8 cellular contexts compared by ENCODE assay signal in the genomic region with DNA sequence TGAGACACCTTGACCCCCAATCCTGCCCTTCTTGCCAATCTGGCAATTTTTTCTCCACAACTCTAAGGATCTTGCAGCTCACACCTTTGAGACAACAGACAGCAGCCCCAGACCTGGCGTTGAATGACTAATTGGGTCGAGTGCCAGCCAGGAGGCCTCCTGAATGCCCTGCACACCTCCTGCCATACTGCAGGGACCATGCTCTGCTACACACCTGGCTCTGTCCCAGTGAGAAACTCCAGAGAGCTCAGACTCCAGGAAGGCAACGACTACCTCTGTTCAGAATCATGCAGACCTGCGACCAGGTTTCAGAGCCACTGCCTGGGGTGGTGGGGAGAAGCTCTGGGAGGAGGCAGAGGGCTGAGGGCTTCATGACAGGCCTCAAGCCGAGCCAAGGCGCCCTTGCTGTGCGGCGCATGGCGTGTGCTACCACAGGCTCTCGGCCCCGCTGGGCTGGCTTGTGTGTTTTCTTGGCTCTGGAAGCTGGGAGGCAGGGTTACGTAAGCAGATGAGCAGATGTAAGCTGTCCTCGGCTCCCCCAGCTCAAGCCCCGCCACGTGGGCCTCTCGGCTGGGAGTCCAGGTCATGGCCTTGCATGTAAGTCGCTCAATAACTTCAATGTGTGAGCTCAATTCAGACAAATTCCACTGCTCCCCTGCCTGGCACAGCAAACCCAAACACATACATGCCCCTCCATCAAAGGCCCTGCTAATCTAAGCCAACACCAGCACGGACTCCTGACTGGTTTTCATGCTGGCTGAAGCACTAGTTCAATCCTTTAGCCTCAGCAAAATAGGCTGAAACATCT. TPM values are rescaled to one million over a fixed set of nuclear protein-coding genes. Genes with fewer than 3 reads are reported as not detected.
DNase-seq lines count a peak whose midpoint lies in the region; ATAC-seq and TF ChIP-seq lines count a peak whose summit lies in the region.

No MANE protein-coding gene starts in this region.

- H3K27ac ChIP-seq in colonic mucosa (no peak overlapping the region), mucosa of rectum (ENCODE audit: low read depth in 2 of 2, low read length in 2 of 2) (peak overlapping the region; percentile 48 to 74)

- H3K27me3 ChIP-seq in colonic mucosa (no peaks in the 10 kb centered on the region), mucosa of rectum (ENCODE audit: control insufficient read depth in 2 of 2, insufficient read depth in 2 of 2, low read length in 2 of 2) (no peaks in the 10 kb centered on the region)

- intact Hi-C loops in colonic mucosa (cut with DNase I): no loop called here

- no peaks in the 10 kb centered on the region for H3K36me3 ChIP-seq in colonic mucosa
- peaks cover 4 to 8% of the 10 kb centered on the region in 2 donors for H3K36me3 ChIP-seq in mucosa of rectum (ENCODE audit: control insufficient read depth in 2 of 2, insufficient read depth in 2 of 2, low read length in 2 of 2)

- TF ChIP-seq CTCF in colonic mucosa (IDR thresholded peaks at IDR 0.05): no peak

- H3K9me3 ChIP-seq in colonic mucosa (no peaks in the 10 kb centered on the region), mucosa of rectum (ENCODE audit: control insufficient read depth in 2 of 2, low read length in 2 of 2) (no peaks in the 10 kb centered on the region)

- peak overlapping the region in 1 of 2 donors; percentile 40 for H3K9ac ChIP-seq in colonic mucosa (ENCODE audit: low read depth in 2 of 2, low read length in 2 of 2)
- H3K9ac ChIP-seq in mucosa of rectum (ENCODE audit: low read depth in 1 of 2, low read length in 2 of 2): no peak overlapping the region

- in situ Hi-C loops in KBM-7 (cut with MboI; ENCODE audit: low pct_unique_long_range_greater_than_20kb, low sequenced_read_pairs): no loop called here

- DNase-seq in AG20443 (ENCODE audit: low spot score): peak; percentile 87
- peak; percentile 63 for DNase-seq in KBM-7
- DNase-seq in colonic mucosa: peak; percentile 58
- DNase-seq in stimulated activated CD4-positive, alpha-beta T cell treated with anti-CD3 and anti-CD28 coated beads, Interleukin-1b, Interleukin-23, amount 100 ng/mL, for 48 hours: no peak
- no peak for DNase-seq in stimulated activated CD4-positive, alpha-beta T cell treated with anti-CD3 and anti-CD28 coated beads, Interleukin-4, amount 100 ng/mL, for 1 hour
- no peak for DNase-seq in NCI-H2171 (lab: John Stamatoyannopoulos, UW)

- H3K4me3 ChIP-seq in colonic mucosa (no peak overlapping the region), mucosa of rectum (ENCODE audit: low read length in 2 of 2) (no peak overlapping the region)

- no peak for ATAC-seq in HG03354 (IDR thresholded peaks at IDR 0.05; ENCODE audit: poor library complexity, severe bottlenecking, unreplicated experiment)

- H3K4me1 ChIP-seq in colonic mucosa (peaks cover 5% of the 10 kb centered on the region), mucosa of rectum (ENCODE audit: control insufficient read depth in 2 of 2, insufficient read depth in 2 of 2, low read length in 2 of 2) (peaks cover 21 to 23% of the 10 kb centered on the region in 2 donors)

RNA-seq across cellular contexts. Expression of gene B4GALT1, which starts 27.5 kb away (rescaled TPM):
- total RNA-seq in colonic mucosa: 10 to 100 TPM; 76.9 to 78.7 TPM

Comparison
In these comparisons a context has a peak if more than half of its experiments do, and no peak if none do; other contexts are left out.
1. DNase-seq: peak in AG20443 (single experiment), KBM-7 (single experiment) and colonic mucosa (single experiment); none in stimulated activated CD4-positive, alpha-beta T cell treated with anti-CD3 and anti-CD28 coated beads, Interleukin-1b, Interleukin-23, amount 100 ng/mL, for 48 hours (single experiment), stimulated activated CD4-positive, alpha-beta T cell treated with anti-CD3 and anti-CD28 coated beads, Interleukin-4, amount 100 ng/mL, for 1 hour (single experiment) and NCI-H2171 (single experiment).